ENCODE assay signal across 11 cellular contexts in the genomic region with DNA sequence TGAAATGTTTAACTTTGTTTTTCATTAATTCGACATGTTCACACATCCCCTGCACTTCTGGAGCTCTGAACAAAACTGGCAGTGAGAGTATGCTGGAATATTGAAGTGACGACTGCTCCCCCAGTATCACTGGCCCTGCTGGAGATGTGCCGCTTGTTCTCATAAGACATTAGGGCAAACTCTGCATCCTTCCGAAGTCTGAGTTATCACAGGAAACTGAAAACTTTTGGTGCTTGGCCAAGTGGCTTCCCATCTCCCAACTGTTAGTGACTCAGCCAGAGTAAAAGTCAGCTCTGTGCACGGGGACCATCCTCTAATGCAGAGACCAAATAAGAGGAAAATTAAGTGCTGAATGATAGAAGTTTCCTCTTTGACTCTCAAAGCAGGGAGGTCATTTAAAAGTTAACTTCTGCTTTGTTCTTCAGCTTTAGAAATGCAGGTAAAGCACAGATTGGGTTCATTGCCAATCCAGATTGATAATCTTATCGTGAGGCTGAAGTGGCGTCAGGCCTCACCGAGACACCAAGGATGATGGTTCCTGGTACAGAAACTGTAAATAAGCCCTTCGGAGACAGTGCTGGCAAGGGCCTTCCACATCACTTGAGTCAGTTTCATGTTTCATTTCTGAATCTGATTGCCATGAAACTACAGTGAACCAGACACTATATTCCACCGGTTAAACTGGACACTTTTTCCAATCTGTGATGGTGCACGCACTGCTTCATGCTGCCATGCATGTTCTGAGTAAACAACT.
DNase-seq lines count a peak whose midpoint lies in the region; ATAC-seq and TF ChIP-seq lines count a peak whose summit lies in the region.
"Had no signal": no experiment of that assay in that cellular context is flagged by ENCODE, and none has a peak within 500 bp of the region (broad histone marks: within the 10 kb centered on the region; RNA-seq: fewer than 3 reads in every experiment).

No MANE protein-coding gene starts in this region.

- no peaks in the 10 kb centered on the region for H4K20me1 ChIP-seq in smooth muscle cell (ENCODE audit: low read depth)

- DNase-seq in GM04504 (ENCODE audit: low read depth), result peak; percentile 59
- peak; percentile 48 for DNase-seq in Right ventricle myocardium superior
- no peak for DNase-seq in smooth muscle cell (lab: John Stamatoyannopoulos, UW; ENCODE audit: unreplicated experiment)
- no peak for DNase-seq in activated T-cell treated with anti-CD3 and anti-CD28 coated beads, Interleukin-2, amount 50 U/mL, for 48 hours
- DNase-seq in GM19238 (ENCODE audit: insufficient read length, low spot score), result no peak
- no peak for DNase-seq in 8988T
- no peak for DNase-seq in amygdala (lab: John Stamatoyannopoulos, UW)
- DNase-seq: activated CD4-positive, CD25-positive, alpha-beta regulatory T cell treated with anti-CD3 and anti-CD28 coated beads, Interleukin-2, amount 50 U/mL, for 72 hours; activated naive CD8-positive, alpha-beta T cell treated with anti-CD3 and anti-CD28 coated beads, Interleukin-2, amount 50 U/mL, for 24 hours; small intestine had no signal

- H3K27me3 ChIP-seq in smooth muscle cell (ENCODE audit: low read depth), result no peaks in the 10 kb centered on the region

- H3K36me3 ChIP-seq in smooth muscle cell (ENCODE audit: low read depth), result peaks cover 5% of the 10 kb centered on the region

- peak; percentile 89 for ATAC-seq in Right ventricle myocardium superior (ENCODE audit: poor library complexity)
- ATAC-seq: activated naive CD8-positive, alpha-beta T cell treated with anti-CD3 and anti-CD28 coated beads, Interleukin-2, amount 50 U/mL, for 24 hours had no signal

- no peak overlapping the region for H3K9ac ChIP-seq in smooth muscle cell (ENCODE audit: low read depth)

- no peak overlapping the region for H2AFZ ChIP-seq in smooth muscle cell (ENCODE audit: low read depth)

- H3F3A ChIP-seq in smooth muscle cell (ENCODE audit: low read depth), result peaks cover 12% of the 10 kb centered on the region

- H3K79me2 ChIP-seq in smooth muscle cell (ENCODE audit: low read depth), result no peaks in the 10 kb centered on the region

- no peak overlapping the region for H3K4me3 ChIP-seq in smooth muscle cell

- WGBS in smooth muscle cell (ENCODE audit: low lambda C conversion rate), result 67% methylated on average over 11 of the region's 11 CpGs

- H3K4me1 ChIP-seq in smooth muscle cell (ENCODE audit: low read depth), result peaks cover 19% of the 10 kb centered on the region

- H3K4me2 ChIP-seq in smooth muscle cell, result peak overlapping the region; percentile 38

- intact Hi-C loops in Right ventricle myocardium superior (cut with DNase I), result no loop called here

- no peaks in the 10 kb centered on the region for H3K9me3 ChIP-seq in smooth muscle cell (replicated peaks; ENCODE audit: low read depth)

- TF ChIP-seq CTCF in VCaP (conservative IDR thresholded peaks at IDR 0.05) (no peak), smooth muscle cell (IDR thresholded peaks at IDR 0.05; ENCODE audit: borderline replicate concordance, insufficient read depth, poor library complexity, severe bottlenecking) (no peak)

- peak overlapping the region; percentile 69 for H3K27ac ChIP-seq in VCaP
- peak overlapping the region; percentile 65 for H3K27ac ChIP-seq in smooth muscle cell (ENCODE audit: low read depth)

Comparison
In these comparisons a context has a peak if more than half of its experiments do, and no peak if none do; other contexts are left out.
1. DNase-seq: peak in GM04504 (single experiment) and Right ventricle myocardium superior (single experiment); none in smooth muscle cell (single experiment), activated T-cell treated with anti-CD3 and anti-CD28 coated beads, Interleukin-2, amount 50 U/mL, for 48 hours (0 of 2), GM19238 (single experiment), 8988T (single experiment) and amygdala (0 of 56).